Comparison of ENCODE assay signal across 15 cellular contexts in genomic region chr22:31579835-31580242, GRCh38.
DNase-seq lines count a peak whose midpoint lies in the region; ATAC-seq, FAIRE-seq and TF ChIP-seq lines count a peak whose summit lies in the region.
"Had no signal": no experiment of that assay in that cellular context is flagged by ENCODE, and none has a peak within 500 bp of the region (broad histone marks: within the 10 kb centered on the region; RNA-seq: fewer than 3 reads in every experiment).

No MANE protein-coding gene starts in this region.

- 73 to 76% (median 73%) methylated on average over 1 of the region's 1 CpG for WGBS in small intestine, 3 donors

- TF ChIP-seq CTCF in brain (conservative IDR thresholded peaks at IDR 0.05) (no peak), left ventricle myocardium inferior (IDR thresholded peaks at IDR 0.05; ENCODE audit: borderline replicate concordance) (no peak)

- H3K27me3 Mint-ChIP-seq in activated T-cell treated with anti-CD3 and anti-CD28 coated beads, Interleukin-2, amount 50 U/mL, for 72 hours (ENCODE audit: low read depth): no peaks in the 10 kb centered on the region
- no peaks in the 10 kb centered on the region for H3K27me3 Mint-ChIP-seq in brain

- no peak for ATAC-seq in activated T-cell treated with anti-CD3 and anti-CD28 coated beads, Interleukin-2, amount 50 U/mL, for 72 hours (replicated peaks in 1 of 2)
- ATAC-seq in HG03432 (IDR thresholded peaks at IDR 0.05; ENCODE audit: unreplicated experiment): no peak
- ATAC-seq: stimulated activated effector memory CD8-positive, alpha-beta T cell treated with anti-CD3 and anti-CD28 coated beads, Interleukin-12 subunit alpha, Interleukin-12 subunit beta, amount 100 ng/mL, for 72 hours had no signal

- H3K36me3 ChIP-seq in small intestine (ENCODE audit: control insufficient read depth in 2 of 2, insufficient read depth in 2 of 2, low read length in 2 of 2): peaks cover 4 to 8% of the 10 kb centered on the region in 2 donors
- peaks cover 36% of the 10 kb centered on the region for H3K36me3 ChIP-seq in left ventricle myocardium inferior

- peak overlapping the region; percentile 2 for H3K27ac Mint-ChIP-seq in activated T-cell treated with anti-CD3 and anti-CD28 coated beads, Interleukin-2, amount 50 U/mL, for 72 hours
- H3K27ac Mint-ChIP-seq in brain: peak overlapping the region in 3 of 5 experiments; percentile 1 to 80 (median 25)

- H3K27ac ChIP-seq in small intestine (ENCODE audit: low read depth in 1 of 2, low read length in 1 of 2) (no peak overlapping the region), left ventricle myocardium inferior (replicated peaks) (no peak overlapping the region)
- H3K27ac ChIP-seq: SJSA1, vagina had no signal

- no peak overlapping the region for H3K4me3 Mint-ChIP-seq in activated T-cell treated with anti-CD3 and anti-CD28 coated beads, Interleukin-2, amount 50 U/mL, for 72 hours
- no peak overlapping the region for H3K4me3 Mint-ChIP-seq in brain
- H3K4me3 Mint-ChIP-seq: stimulated activated effector memory CD8-positive, alpha-beta T cell treated with anti-CD3 and anti-CD28 coated beads, Interleukin-12 subunit alpha, Interleukin-12 subunit beta, amount 100 ng/mL, for 72 hours had no signal

- H3K27me3 ChIP-seq in small intestine (ENCODE audit: control insufficient read depth in 2 of 2, insufficient read depth in 2 of 2, low read length in 2 of 2) (no peaks in the 10 kb centered on the region), left ventricle myocardium inferior (ENCODE audit: low read depth) (no peaks in the 10 kb centered on the region)
- H3K27me3 ChIP-seq: SJSA1, vagina had no signal

- H3K36me3 Mint-ChIP-seq in activated T-cell treated with anti-CD3 and anti-CD28 coated beads, Interleukin-2, amount 50 U/mL, for 72 hours (ENCODE audit: insufficient read depth in 2 of 2): peaks cover 11 to 46% of the 10 kb centered on the region in 2 donors
- peaks cover 14% of the 10 kb centered on the region for H3K36me3 Mint-ChIP-seq in brain

- H3K4me1 ChIP-seq in small intestine (ENCODE audit: control insufficient read depth in 2 of 2, insufficient read depth in 1 of 2, low read depth in 1 of 2, low read length in 1 of 2): no peaks in the 10 kb centered on the region
- H3K4me1 ChIP-seq in left ventricle myocardium inferior: no peaks in the 10 kb centered on the region
- H3K4me1 ChIP-seq: vagina had no signal

- no peak overlapping the region for H3K4me3 ChIP-seq in small intestine (ENCODE audit: low read depth in 1 of 2, low read length in 2 of 2)
- H3K4me3 ChIP-seq in left ventricle myocardium inferior: no peak overlapping the region
- H3K4me3 ChIP-seq: SJSA1, vagina had no signal

- H3K9me3 ChIP-seq in small intestine (ENCODE audit: control insufficient read depth, low read depth) (no peaks in the 10 kb centered on the region), left ventricle myocardium inferior (replicated peaks) (no peaks in the 10 kb centered on the region)
- H3K9me3 ChIP-seq: SJSA1, vagina had no signal

- intact Hi-C loops in left ventricle myocardium inferior (cut with micrococcal nuclease): no loop called here

- FAIRE-seq in small intestine (lab: Jason Lieb, UNC): no peak
- FAIRE-seq: bronchial epithelial cell, H1, islet of Langerhans had no signal

- H3K4me1 Mint-ChIP-seq in activated T-cell treated with anti-CD3 and anti-CD28 coated beads, Interleukin-2, amount 50 U/mL, for 72 hours (ENCODE audit: low read depth): peaks cover 48% of the 10 kb centered on the region
- H3K4me1 Mint-ChIP-seq in brain: peaks cover 4% of the 10 kb centered on the region

- no peak for DNase-seq in activated T-cell treated with anti-CD3 and anti-CD28 coated beads, Interleukin-2, amount 50 U/mL, for 72 hours
- no peak for DNase-seq in activated T-cell treated with anti-CD3 and anti-CD28 coated beads, Interleukin-2, amount 50 U/mL, for 48 hours
- DNase-seq in NCI-H2196 treated with DMSO at 0.1 percent for 48 hours (lab: John Stamatoyannopoulos, UW; ENCODE audit: unreplicated experiment) (peak; percentile 49), small intestine (peak; percentile 47), DMS114 treated with DMSO at 0.1 percent for 48 hours (lab: John Stamatoyannopoulos, UW; ENCODE audit: unreplicated experiment) (no peak), left ventricle myocardium inferior (no peak)
- DNase-seq: NCI-H526 treated with DMSO at 0.1 percent for 48 hours had no signal

- no peaks in the 10 kb centered on the region for H3K9me3 Mint-ChIP-seq in activated T-cell treated with anti-CD3 and anti-CD28 coated beads, Interleukin-2, amount 50 U/mL, for 72 hours
- no peaks in the 10 kb centered on the region for H3K9me3 Mint-ChIP-seq in brain
- H3K9me3 Mint-ChIP-seq: stimulated activated effector memory CD8-positive, alpha-beta T cell treated with anti-CD3 and anti-CD28 coated beads, Interleukin-12 subunit alpha, Interleukin-12 subunit beta, amount 100 ng/mL, for 72 hours had no signal

Comparison
In these comparisons a context has a peak if more than half of its experiments do, and no peak if none do; other contexts are left out.
1. DNase-seq: peak in NCI-H2196 treated with DMSO at 0.1 percent for 48 hours (single experiment) and small intestine (single experiment); none in activated T-cell treated with anti-CD3 and anti-CD28 coated beads, Interleukin-2, amount 50 U/mL, for 72 hours (0 of 2), activated T-cell treated with anti-CD3 and anti-CD28 coated beads, Interleukin-2, amount 50 U/mL, for 48 hours (0 of 2), DMS114 treated with DMSO at 0.1 percent for 48 hours (single experiment) and left ventricle myocardium inferior (single experiment).